ENCODE assay signal across 8 cellular contexts in the genomic region with DNA sequence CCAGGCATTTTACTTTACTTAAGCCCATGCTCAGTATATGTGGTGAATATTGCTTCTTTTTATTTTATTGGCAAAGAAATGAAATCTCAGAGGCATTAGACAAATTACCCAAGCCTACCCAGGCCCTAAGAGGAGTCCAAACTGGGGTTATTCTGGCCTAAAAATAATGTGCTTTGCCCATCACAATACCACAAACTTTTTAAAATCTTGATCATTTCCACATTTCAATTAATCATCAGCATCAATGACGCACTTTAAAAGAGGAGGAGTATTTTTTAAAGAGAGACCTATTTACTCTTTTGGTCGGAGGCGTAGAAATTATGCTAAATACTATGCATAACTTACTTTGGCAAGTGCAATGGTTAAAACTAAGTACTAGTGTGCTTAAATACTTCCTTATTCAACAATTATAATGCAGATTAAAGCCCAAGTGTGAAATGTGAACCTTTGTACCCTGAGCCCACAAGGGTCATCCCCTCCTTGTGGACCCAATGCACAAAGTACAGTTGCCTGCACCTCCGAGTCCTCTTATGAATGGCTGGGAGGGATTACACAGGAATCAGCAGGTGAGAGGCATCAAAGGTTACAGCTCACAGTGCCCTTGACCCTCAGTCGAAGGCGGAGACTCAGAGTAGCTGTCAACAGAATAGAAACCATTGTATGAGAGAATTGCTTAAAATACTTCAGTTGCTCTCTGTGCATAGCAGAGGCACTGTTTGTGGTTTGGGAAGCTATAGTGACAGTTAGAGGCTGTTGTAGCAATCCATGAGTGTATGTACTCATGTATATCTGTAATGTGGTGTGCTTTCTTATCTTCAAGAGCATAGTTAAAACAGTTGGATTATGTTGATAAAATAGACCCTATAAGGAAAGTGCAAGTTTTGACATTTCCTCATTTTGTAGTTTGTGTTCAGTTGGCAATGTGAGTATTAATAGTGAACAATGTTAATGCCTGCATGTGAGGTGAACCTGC.
A peak's percentile ranks its signal among the peaks of the same experiment; 100 is the strongest.
DNase-seq lines count a peak whose midpoint lies in the region; ATAC-seq and TF ChIP-seq lines count a peak whose summit lies in the region.

No MANE protein-coding gene starts in this region.

- TF ChIP-seq CTCF in stomach (IDR thresholded peaks at IDR 0.05): no peak

- no peak for TF ChIP-seq EP300 in stomach (IDR thresholded peaks at IDR 0.05)

- peak overlapping the region; percentile 47 to 92 for H3K4me3 Mint-ChIP-seq in effector memory CD8-positive, alpha-beta T cell

- 45 to 52% (median 46%) methylated on average over 6 of the region's 6 CpGs for WGBS in stomach, 5 donors

- peaks cover 38 to 74% of the 10 kb centered on the region in 2 donors for H3K4me1 Mint-ChIP-seq in effector memory CD8-positive, alpha-beta T cell (ENCODE audit: low read depth in 2 of 2)

- no peaks in the 10 kb centered on the region for H3K36me3 ChIP-seq in stomach

- H3K9me3 ChIP-seq in stomach: no peaks in the 10 kb centered on the region

- no peak overlapping the region for H3K4me3 ChIP-seq in stomach

- H3K27ac Mint-ChIP-seq in effector memory CD8-positive, alpha-beta T cell: peak overlapping the region; percentile 89 to 99

- no peaks in the 10 kb centered on the region for H3K27me3 Mint-ChIP-seq in effector memory CD8-positive, alpha-beta T cell

- TF ChIP-seq POLR2A in stomach (IDR thresholded peaks at IDR 0.05): no peak

- H3K4me1 ChIP-seq in stomach: peaks cover 0 to 9% (median 0%) of the 10 kb centered on the region in 4 donors

- H3K9me3 Mint-ChIP-seq in effector memory CD8-positive, alpha-beta T cell: no peaks in the 10 kb centered on the region

- intact Hi-C loops in stomach (cut with DNase I; ENCODE audit: low total_unique reads): no loop called here

- no peaks in the 10 kb centered on the region for H3K27me3 ChIP-seq in stomach

- peak overlapping the region in 4 of 5 donors; percentile 20 to 74 (median 52) for H3K27ac ChIP-seq in stomach

- peaks cover 14% of the 10 kb centered on the region for H3K36me3 Mint-ChIP-seq in effector memory CD8-positive, alpha-beta T cell (ENCODE audit: insufficient read depth)

- peak; percentile 89 for ATAC-seq in GM19324 (IDR thresholded peaks at IDR 0.05; ENCODE audit: low FRiP score, unreplicated experiment)
- peak; percentile 88 for ATAC-seq in HG03175 (IDR thresholded peaks at IDR 0.05; ENCODE audit: unreplicated experiment)
- peak; percentile 56 for ATAC-seq in effector memory CD8-positive, alpha-beta T cell (replicated peaks)

- DNase-seq in DMS53 treated with DMSO at 0.1 percent for 48 hours (lab: John Stamatoyannopoulos, UW; ENCODE audit: unreplicated experiment) (peak; percentile 84), SIG-M5 (lab: John Stamatoyannopoulos, UW) (peak; percentile 98), stomach (no peak), cortex of kidney (lab: John Stamatoyannopoulos, UW) (no peak), occipital lobe (lab: John Stamatoyannopoulos, UW) (no peak)
- DNase-seq in effector memory CD8-positive, alpha-beta T cell: peak in 1 of 3 experiments; percentile 20

Comparison
In these comparisons a context has a peak if more than half of its experiments do, and no peak if none do; other contexts are left out.
1. DNase-seq: peak in DMS53 treated with DMSO at 0.1 percent for 48 hours (single experiment) and SIG-M5 (single experiment); none in stomach (single experiment), cortex of kidney (single experiment) and occipital lobe (single experiment).
2. Peak in every context shown above with its lines, with median percentiles within 50 percentile points of each other: ATAC-seq.